ENCODE assay signal across 18 cellular contexts in genomic region chr5:75335486-75335885, GRCh38. TPM values are rescaled to one million over a fixed set of nuclear protein-coding genes. Genes with fewer than 3 reads are reported as not detected.
A peak's percentile ranks its signal among the peaks of the same experiment; 100 is the strongest.
DNase-seq lines count a peak whose midpoint lies in the region; ATAC-seq and TF ChIP-seq lines count a peak whose summit lies in the region.
"Had no signal": no experiment of that assay in that cellular context is flagged by ENCODE, and none has a peak within 500 bp of the region (broad histone marks: within the 10 kb centered on the region; RNA-seq: fewer than 3 reads in every experiment).

No MANE protein-coding gene starts in this region.

- no peaks in the 10 kb centered on the region for H3K36me3 ChIP-seq in GM23338 (ENCODE audit: insufficient read depth)
- H3K36me3 ChIP-seq in OCI-LY1 (ENCODE audit: insufficient read depth, low read length): peaks cover 14% of the 10 kb centered on the region
- no peaks in the 10 kb centered on the region for H3K36me3 ChIP-seq in parathyroid adenoma (ENCODE audit: control insufficient read depth, insufficient read depth, low read length)
- peaks cover 4% of the 10 kb centered on the region for H3K36me3 ChIP-seq in mucosa of descending colon (ENCODE audit: low read depth)
- H3K36me3 ChIP-seq: adrenal gland, breast epithelium had no signal

- intact Hi-C loops in mucosa of descending colon (cut with DNase I, micrococcal nuclease): no loop called here

- no peak for DNase-seq in GM23338 (ENCODE audit: low spot score)
- no peak for DNase-seq in epithelial cell of prostate (ENCODE audit: low read depth, low spot score)
- DNase-seq in stimulated activated CD8-positive, alpha-beta memory T cell treated with anti-CD3 and anti-CD28 coated beads, Interleukin-4, amount 100 ng/mL, for 48 hours: no peak
- no peak for DNase-seq in mucosa of descending colon
- DNase-seq in stimulated activated naive B cell treated with anti-CD40 and anti-IgM and Interleukin-4, amounts not matched to agents 10 μg/mL and 1 μg/mL and 100 μg/mL, for 72 hours: no peak
- DNase-seq: activated CD4-positive, alpha-beta T cell treated with anti-CD3 and anti-CD28 coated beads for 36 hours; activated CD8-positive, alpha-beta memory T cell treated with anti-CD3 and anti-CD28 coated beads for 24 hours; activated T-cell treated with anti-CD3 and anti-CD28 coated beads, Interleukin-2, amount 50 U/mL, for 24 hours; midbrain; NCI-H2107; testis had no signal

- ATAC-seq in GM23338: no peak
- no peak for ATAC-seq in mucosa of descending colon
- no peak for ATAC-seq in stimulated activated naive B cell treated with anti-CD40 and anti-IgM and Interleukin-4, amounts not matched to agents 10 μg/mL and 1 μg/mL and 100 μg/mL, for 72 hours (replicated peaks)
- ATAC-seq: CD8-positive, alpha-beta T cell; natural killer cell treated with Interleukin-12 subunit alpha and Interleukin-12 subunit beta and Interleukin-15 and Interleukin-18, amount 100 ng/mL, for 72 hours; stimulated activated memory B cell treated with anti-CD40 and anti-IgM and Interleukin-4, amounts not matched to agents 10 μg/mL and 1 μg/mL and 100 μg/mL, for 72 hours had no signal

- H3K9me3 Mint-ChIP-seq in GM23338: peaks cover 10% of the 10 kb centered on the region; the same call in 2 of the 3 replicates
- H3K9me3 Mint-ChIP-seq in stimulated activated naive B cell treated with anti-CD40 and anti-IgM and Interleukin-4, amounts not matched to agents 10 μg/mL and 1 μg/mL and 100 μg/mL, for 72 hours: peaks cover 0 to 2% of the 10 kb centered on the region in 2 donors
- H3K9me3 Mint-ChIP-seq: activated T-cell treated with anti-CD3 and anti-CD28 coated beads, Interleukin-2, amount 50 U/mL, for 24 hours; CD8-positive, alpha-beta T cell; natural killer cell treated with Interleukin-12 subunit alpha and Interleukin-12 subunit beta and Interleukin-15 and Interleukin-18, amount 100 ng/mL, for 72 hours; stimulated activated memory B cell treated with anti-CD40 and anti-IgM and Interleukin-4, amounts not matched to agents 10 μg/mL and 1 μg/mL and 100 μg/mL, for 72 hours had no signal

- no peaks in the 10 kb centered on the region for H3K9me3 ChIP-seq in OCI-LY1 (ENCODE audit: low read length)
- H3K9me3 ChIP-seq in parathyroid adenoma (ENCODE audit: control insufficient read depth, low read length): no peaks in the 10 kb centered on the region
- H3K9me3 ChIP-seq in mucosa of descending colon: no peaks in the 10 kb centered on the region
- H3K9me3 ChIP-seq: adrenal gland, breast epithelium, testis had no signal

- H3K27ac ChIP-seq in GM23338 (ENCODE audit: low read depth) (no peak overlapping the region; the same call in 1 of the 2 replicates), OCI-LY1 (ENCODE audit: low read depth, low read length, poor library complexity, severe bottlenecking) (peak overlapping the region; percentile 82), epithelial cell of prostate (peak overlapping the region; percentile 87), parathyroid adenoma (no peak overlapping the region)

- peaks cover 20% of the 10 kb centered on the region for H3K36me3 Mint-ChIP-seq in GM23338 (ENCODE audit: low read depth)
- H3K36me3 Mint-ChIP-seq in stimulated activated naive B cell treated with anti-CD40 and anti-IgM and Interleukin-4, amounts not matched to agents 10 μg/mL and 1 μg/mL and 100 μg/mL, for 72 hours: peaks cover 10 to 17% of the 10 kb centered on the region in 2 donors
- H3K36me3 Mint-ChIP-seq: natural killer cell treated with Interleukin-12 subunit alpha and Interleukin-12 subunit beta and Interleukin-15 and Interleukin-18, amount 100 ng/mL, for 72 hours had no signal

- H3K9me2 ChIP-seq in GM23338 (ENCODE audit: insufficient read depth) (no peaks in the 10 kb centered on the region), OCI-LY1 (ENCODE audit: low read depth, low read length) (no peaks in the 10 kb centered on the region)

- H3K4me2 ChIP-seq in GM23338 (peak overlapping the region; percentile 77), OCI-LY1 (ENCODE audit: low read length) (no peak overlapping the region), parathyroid adenoma (ENCODE audit: low read length) (no peak overlapping the region)

- H3K4me3 ChIP-seq in GM23338 (peak overlapping the region; percentile 52; the same call in 1 of the 2 replicates), OCI-LY1 (ENCODE audit: low read depth, low read length, poor library complexity, severe bottlenecking) (no peak overlapping the region), parathyroid adenoma (ENCODE audit: low read depth, low read length) (no peak overlapping the region), mucosa of descending colon (no peak overlapping the region)

- H3K9ac ChIP-seq in OCI-LY1 (ENCODE audit: low read length): no peak overlapping the region
- H3K9ac ChIP-seq in parathyroid adenoma: no peak overlapping the region

- H3K79me2 ChIP-seq in GM23338 (replicated peaks; ENCODE audit: insufficient read depth): peaks cover 34% of the 10 kb centered on the region
- H3K79me2 ChIP-seq in OCI-LY1 (ENCODE audit: insufficient read depth, low read length): peaks cover 33% of the 10 kb centered on the region
- peaks cover 12% of the 10 kb centered on the region for H3K79me2 ChIP-seq in parathyroid adenoma

- no peak overlapping the region for H3K27ac Mint-ChIP-seq in GM23338
- no peak overlapping the region for H3K27ac Mint-ChIP-seq in stimulated activated naive B cell treated with anti-CD40 and anti-IgM and Interleukin-4, amounts not matched to agents 10 μg/mL and 1 μg/mL and 100 μg/mL, for 72 hours
- H3K27ac Mint-ChIP-seq: activated CD4-positive, alpha-beta T cell treated with anti-CD3 and anti-CD28 coated beads for 36 hours; activated T-cell treated with anti-CD3 and anti-CD28 coated beads, Interleukin-2, amount 50 U/mL, for 24 hours; CD8-positive, alpha-beta T cell; natural killer cell treated with Interleukin-12 subunit alpha and Interleukin-12 subunit beta and Interleukin-15 and Interleukin-18, amount 100 ng/mL, for 72 hours; stimulated activated memory B cell treated with anti-CD40 and anti-IgM and Interleukin-4, amounts not matched to agents 10 μg/mL and 1 μg/mL and 100 μg/mL, for 72 hours had no signal

- H3K4me1 ChIP-seq in GM23338 (ENCODE audit: insufficient read depth) (peaks cover 9% of the 10 kb centered on the region; the same call in 1 of the 2 replicates), OCI-LY1 (ENCODE audit: insufficient read depth, low read length, severe bottlenecking) (peaks cover 40% of the 10 kb centered on the region), parathyroid adenoma (peaks cover 9% of the 10 kb centered on the region), mucosa of descending colon (ENCODE audit: low read depth) (peaks cover 23% of the 10 kb centered on the region)

- H3K27me3 Mint-ChIP-seq in GM23338 (ENCODE audit: insufficient read depth, low read depth, poor library complexity): peaks cover 4% of the 10 kb centered on the region
- peaks cover 3 to 4% of the 10 kb centered on the region in 2 donors for H3K27me3 Mint-ChIP-seq in stimulated activated naive B cell treated with anti-CD40 and anti-IgM and Interleukin-4, amounts not matched to agents 10 μg/mL and 1 μg/mL and 100 μg/mL, for 72 hours
- H3K27me3 Mint-ChIP-seq: activated CD4-positive, alpha-beta T cell treated with anti-CD3 and anti-CD28 coated beads for 36 hours; activated T-cell treated with anti-CD3 and anti-CD28 coated beads, Interleukin-2, amount 50 U/mL, for 24 hours; natural killer cell treated with Interleukin-12 subunit alpha and Interleukin-12 subunit beta and Interleukin-15 and Interleukin-18, amount 100 ng/mL, for 72 hours; stimulated activated memory B cell treated with anti-CD40 and anti-IgM and Interleukin-4, amounts not matched to agents 10 μg/mL and 1 μg/mL and 100 μg/mL, for 72 hours had no signal

- no peak overlapping the region; the same call in 2 of the 3 replicates for H3K4me3 Mint-ChIP-seq in GM23338
- H3K4me3 Mint-ChIP-seq in stimulated activated naive B cell treated with anti-CD40 and anti-IgM and Interleukin-4, amounts not matched to agents 10 μg/mL and 1 μg/mL and 100 μg/mL, for 72 hours: no peak overlapping the region
- H3K4me3 Mint-ChIP-seq: activated CD4-positive, alpha-beta T cell treated with anti-CD3 and anti-CD28 coated beads for 36 hours; activated T-cell treated with anti-CD3 and anti-CD28 coated beads, Interleukin-2, amount 50 U/mL, for 24 hours; CD8-positive, alpha-beta T cell; natural killer cell treated with Interleukin-12 subunit alpha and Interleukin-12 subunit beta and Interleukin-15 and Interleukin-18, amount 100 ng/mL, for 72 hours; stimulated activated memory B cell treated with anti-CD40 and anti-IgM and Interleukin-4, amounts not matched to agents 10 μg/mL and 1 μg/mL and 100 μg/mL, for 72 hours had no signal

- H3K4me1 Mint-ChIP-seq in GM23338: peaks cover 12% of the 10 kb centered on the region
- H3K4me1 Mint-ChIP-seq in stimulated activated naive B cell treated with anti-CD40 and anti-IgM and Interleukin-4, amounts not matched to agents 10 μg/mL and 1 μg/mL and 100 μg/mL, for 72 hours: peaks cover 7 to 26% of the 10 kb centered on the region in 2 donors

- H2AFZ ChIP-seq in GM23338 (peak overlapping the region; percentile 65; the same call in 1 of the 2 replicates), OCI-LY1 (ENCODE audit: low read length) (0 out of 2 replicates have a peak overlapping the region, but pooled peaks have one; percentile 12), parathyroid adenoma (peak overlapping the region; percentile 80)

- H3K27me3 ChIP-seq in GM23338 (ENCODE audit: insufficient read depth): no peaks in the 10 kb centered on the region
- H3K27me3 ChIP-seq in OCI-LY1 (ENCODE audit: insufficient read depth, low read length): no peaks in the 10 kb centered on the region
- no peaks in the 10 kb centered on the region for H3K27me3 ChIP-seq in parathyroid adenoma (ENCODE audit: control insufficient read depth, insufficient read depth, low read length)
- H3K27me3 ChIP-seq: adrenal gland, breast epithelium, testis had no signal

- H3F3A ChIP-seq in GM23338 (replicated peaks; ENCODE audit: low read depth) (no peaks in the 10 kb centered on the region), OCI-LY1 (ENCODE audit: insufficient read depth, low read length) (no peaks in the 10 kb centered on the region)

- TF ChIP-seq CTCF in GM23338 (conservative IDR thresholded peaks at IDR 0.05; ENCODE audit: low read depth in 2 of 2) (no peak), OCI-LY1 (IDR thresholded peaks at IDR 0.05; ENCODE audit: low read length) (no peak), parathyroid adenoma (IDR thresholded peaks at IDR 0.05) (no peak), mucosa of descending colon (IDR thresholded peaks at IDR 0.05) (no peak)

- peaks cover 26% of the 10 kb centered on the region for H4K20me1 ChIP-seq in GM23338 (replicated peaks; ENCODE audit: insufficient read depth)
- H4K20me1 ChIP-seq in OCI-LY1 (ENCODE audit: insufficient read depth, low read length): no peaks in the 10 kb centered on the region

TF ChIP-seq in GM23338, 12 proteins besides CTCF, POLR2A, EP300 and RAD21 (continues in another document):
- no peak for TF ChIP-seq NANOG (IDR thresholded peaks at IDR 0.05; ENCODE audit: borderline replicate concordance)
- no peak for TF ChIP-seq EZH2phosphoT487 (IDR thresholded peaks at IDR 0.05; ENCODE audit: unreplicated experiment)
- no peak for TF ChIP-seq ZNF114 (CRISPR knock-in tag; IDR thresholded peaks at IDR 0.05)

RNA-seq across cellular contexts. Expression of gene HMGCR, which starts 1.5 kb away (rescaled TPM):
- total RNA-seq in GM23338 (2014; rRNA removed; shearing (Covaris generic)): 331 and 381 TPM in 2 replicates
- 60.6 and 72.2 TPM in 2 replicates for polyA plus RNA-seq in GM23338 (2016; fragmentation: Nextera tagmentation; extraction: Ambion mirVana)
- 100 to 1,000 TPM in 2 of 3 donors, 10 to 100 TPM in 1; 91.4 to 184 (median 149) TPM for total RNA-seq in mucosa of descending colon

Comparison
In these comparisons a context has a peak if more than half of its experiments do, and no peak if none do; other contexts are left out.
1. H2AFZ ChIP-seq: peak in every context shown above with its lines; median percentile 80 in parathyroid adenoma; 65 in GM23338; 12 in OCI-LY1.
2. H3K27ac ChIP-seq: peak in OCI-LY1 (single experiment) and epithelial cell of prostate (single experiment); none in GM23338 (single experiment) and parathyroid adenoma (single experiment).